ENCODE assay signal across 8 cellular contexts in genomic region chr18:35458677-35459441, GRCh38. TPM values are rescaled to one million over a fixed set of nuclear protein-coding genes. Genes with fewer than 3 reads are reported as not detected.
DNase-seq lines count a peak whose midpoint lies in the region; ATAC-seq and TF ChIP-seq lines count a peak whose summit lies in the region.

No MANE protein-coding gene starts in this region.

- no peaks in the 10 kb centered on the region for H3K36me3 ChIP-seq in right lobe of liver

- H3K4me3 ChIP-seq in GM12865 (ENCODE audit: low read depth, low read length) (no peak overlapping the region), cardiac fibroblast (replicated peaks in 1 of 2; ENCODE audit: low read depth in 2 of 2, low read length in 2 of 2) (no peak overlapping the region), right lobe of liver (no peak overlapping the region)

- TF ChIP-seq POLR2A in right lobe of liver (IDR thresholded peaks at IDR 0.05), result no peak

- ATAC-seq in HG03521 (IDR thresholded peaks at IDR 0.05; ENCODE audit: unreplicated experiment) (peak; percentile 66), right lobe of liver (peak; percentile 84 to 96 (median 90)), HG03045 (IDR thresholded peaks at IDR 0.05; ENCODE audit: unreplicated experiment) (no peak)

- H3K4me1 ChIP-seq in right lobe of liver, result peaks cover 0 to 3% (median 0%) of the 10 kb centered on the region in 4 donors

- intact Hi-C loops in right lobe of liver (cut with DNase I), result no loop called here

- H3K9me3 ChIP-seq in right lobe of liver, result no peaks in the 10 kb centered on the region

- peak overlapping the region in 2 of 3 donors; percentile 9 to 40 for H3K27ac ChIP-seq in right lobe of liver

- DNase-seq in GM12865 (ENCODE audit: low read depth) (peak; percentile 73), cardiac fibroblast (ENCODE audit: low read depth in 2 of 2) (peak; percentile 67 to 87), right lobe of liver (peak; percentile 59 to 86 (median 74)), NCI-H2107 (lab: John Stamatoyannopoulos, UW) (no peak), anterior cingulate cortex (lab: John Stamatoyannopoulos, UW) (no peak)
- DNase-seq in NK-92 treated with Interleukin-12 subunit alpha and Interleukin-12 subunit beta, amount 100 ng/mL, for 24 hours (lab: John Stamatoyannopoulos, UW), result no peak

- no peaks in the 10 kb centered on the region for H3K27me3 ChIP-seq in right lobe of liver

- 39% methylated on average over 4 of the region's 4 CpGs for whole genome bisulfite sequencing in right lobe of liver (ENCODE audit: insufficient coverage, low coverage, low lambda C conversion rate, missing lambda C conversion rate)

- no peak for TF ChIP-seq CTCF in GM12865 (IDR thresholded peaks at IDR 0.05; ENCODE audit: insufficient read depth, low read depth, low read length, missing control alignments)
- no peak for TF ChIP-seq CTCF in cardiac fibroblast (IDR thresholded peaks at IDR 0.05; ENCODE audit: low read depth, low read length)
- no peak for TF ChIP-seq CTCF in right lobe of liver (IDR thresholded peaks at IDR 0.05)

RNA-seq across cellular contexts. Expression of gene INO80C, which starts 38.9 kb away (rescaled TPM):
- 10 to 100 TPM in 3 of 6 experiments, 1 to 10 TPM in 3; 6.4 to 12.7 (median 9.7) TPM for total RNA-seq in right lobe of liver

Comparison
In these comparisons a context has a peak if more than half of its experiments do, and no peak if none do; other contexts are left out.
1. DNase-seq: peak in GM12865 (single experiment), cardiac fibroblast (2 of 2) and right lobe of liver (3 of 3); none in NCI-H2107 (single experiment), anterior cingulate cortex (0 of 58) and NK-92 treated with Interleukin-12 subunit alpha and Interleukin-12 subunit beta, amount 100 ng/mL, for 24 hours (single experiment).